8 cellular contexts compared by ENCODE assay signal in the genomic region with DNA sequence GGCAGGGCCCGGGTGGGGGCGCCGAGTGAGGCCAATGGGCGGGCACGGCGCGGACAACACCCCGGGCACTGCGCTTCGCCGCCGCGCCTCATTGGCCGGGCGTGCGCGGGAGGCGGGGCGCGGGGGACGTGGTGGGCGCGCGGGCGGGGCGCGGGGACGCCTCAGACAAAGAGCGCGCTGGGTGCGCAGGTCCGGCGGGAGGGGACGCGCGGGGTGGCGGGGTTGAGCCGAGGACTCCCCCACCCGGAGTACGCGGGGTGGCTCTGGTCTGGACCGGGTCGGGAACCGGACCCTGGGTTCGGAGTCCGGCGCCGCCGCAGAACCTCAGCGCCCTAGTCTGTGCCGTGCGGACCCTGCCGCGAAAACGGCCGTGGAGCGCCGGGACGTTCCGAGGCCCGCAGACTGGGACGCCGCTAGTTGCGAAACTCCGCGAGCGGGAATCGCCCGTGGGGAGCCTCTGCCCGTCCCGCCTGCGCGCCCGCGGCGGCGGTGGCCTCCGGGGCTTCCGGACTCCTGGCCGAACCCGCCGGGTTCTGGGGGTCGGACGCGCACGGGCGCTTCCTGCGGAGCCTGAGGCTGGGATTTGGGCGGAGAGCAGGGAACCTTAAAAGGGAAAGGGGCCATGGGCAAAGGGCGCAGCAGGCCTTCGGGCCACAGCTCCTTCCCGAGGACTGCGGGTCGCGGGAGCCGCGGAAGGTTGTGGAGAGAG. TPM values are rescaled to one million over a fixed set of nuclear protein-coding genes. Genes with fewer than 3 reads are reported as not detected.
DNase-seq lines count a peak whose midpoint lies in the region; ATAC-seq lines count a peak whose summit lies in the region.

No MANE protein-coding gene starts in this region.

- DNase-seq in COR-L47 (lab: John Stamatoyannopoulos, UW) (peak; percentile 96), HT-29 (ENCODE audit: low spot score) (peak; percentile 55), NT2/D1 (ENCODE audit: low read depth, low spot score) (peak; percentile 66), activated T-cell treated with anti-CD3 and anti-CD28 coated beads for 24 hours (ENCODE audit: low read depth) (peak; percentile 70), epidermal melanocyte (ENCODE audit: insufficient read length, low spot score) (peak; percentile 98)
- peak; percentile 75 to 80 for DNase-seq in stimulated activated CD8-positive, alpha-beta memory T cell treated with anti-CD3 and anti-CD28 coated beads, Interleukin-15, amount 100 ng/mL, for 48 hours (ENCODE audit: low read depth in 2 of 2)

- no peaks in the 10 kb centered on the region for H3K27me3 ChIP-seq in NT2/D1 (ENCODE audit: insufficient read depth, insufficient read length)
- no peaks in the 10 kb centered on the region for H3K27me3 ChIP-seq in mononuclear cell (ENCODE audit: insufficient read depth, low read length)

- peak; percentile 91 for ATAC-seq in GM21367 (IDR thresholded peaks at IDR 0.05; ENCODE audit: unreplicated experiment)

- peak overlapping the region; percentile 90 for H3K9ac ChIP-seq in NT2/D1 (ENCODE audit: insufficient read length, low read depth)

- H3K36me3 ChIP-seq in NT2/D1 (ENCODE audit: insufficient read depth, insufficient read length, low read length): peaks cover 7% of the 10 kb centered on the region

- peak overlapping the region; percentile 76 for H3K4me3 ChIP-seq in NT2/D1 (ENCODE audit: insufficient read length, low read depth)
- H3K4me3 ChIP-seq in mononuclear cell (ENCODE audit: low read length): peak overlapping the region; percentile 62

- H3K9me3 ChIP-seq in NT2/D1 (ENCODE audit: insufficient read depth, low read length) (no peaks in the 10 kb centered on the region), mononuclear cell (ENCODE audit: low read depth, low read length) (no peaks in the 10 kb centered on the region)

- H3K4me1 ChIP-seq in NT2/D1 (ENCODE audit: insufficient read depth, insufficient read length): peaks cover 21% of the 10 kb centered on the region
- peaks cover 38% of the 10 kb centered on the region for H3K4me1 ChIP-seq in mononuclear cell (ENCODE audit: insufficient read depth, low read length)

RNA-seq across cellular contexts. Expression of a gene that starts 0.4 kb away (rescaled TPM):
- 57.4 and 63.3 TPM in 2 replicates for total RNA-seq in HT-29 (2014; rRNA removed; shearing (Covaris generic))
- 9.2 TPM for total RNA-seq in mononuclear cell

RNA-seq across cellular contexts. Expression of a gene that starts 16.5 kb away (rescaled TPM):
- total RNA-seq in HT-29 (2014; rRNA removed; shearing (Covaris generic)): 0.18 and 0.37 TPM in 2 replicates
- 0.10 TPM for total RNA-seq in mononuclear cell

Comparison
In these comparisons a context has a peak if more than half of its experiments do, and no peak if none do; other contexts are left out.
1. Peak in every context shown above with its lines: DNase-seq, ATAC-seq and H3K4me3 ChIP-seq.